Comparison of ENCODE assay signal across 18 cellular contexts in the genomic region with DNA sequence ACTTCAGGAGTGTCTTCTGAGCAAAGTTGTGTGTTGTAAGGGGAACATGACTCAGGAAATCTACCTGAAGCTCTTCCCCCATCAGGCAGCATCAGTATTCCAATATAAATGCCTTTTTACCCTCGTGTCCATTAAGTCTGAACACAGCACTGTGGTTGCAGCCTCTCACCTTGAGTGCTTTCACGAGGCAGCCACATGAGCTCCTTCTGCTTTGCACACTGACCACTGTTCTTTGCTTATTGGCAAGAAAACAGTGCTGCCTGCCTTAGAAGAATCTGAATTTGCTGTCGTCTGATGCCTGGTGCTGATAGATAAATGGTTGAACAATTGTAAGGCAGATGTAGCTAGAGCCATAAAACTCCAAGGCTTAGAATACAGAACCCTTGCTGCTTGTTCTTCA.
DNase-seq lines count a peak whose midpoint lies in the region; ATAC-seq, FAIRE-seq and TF ChIP-seq lines count a peak whose summit lies in the region.
"Had no signal": no experiment of that assay in that cellular context is flagged by ENCODE, and none has a peak within 500 bp of the region (broad histone marks: within the 10 kb centered on the region; RNA-seq: fewer than 3 reads in every experiment).

No MANE protein-coding gene starts in this region.

- TF ChIP-seq RAD21 in K562 (CRISPR knock-in tag; conservative IDR thresholded peaks at IDR 0.05 in 1 of 2, IDR thresholded peaks at IDR 0.05 in 1 of 2): no peak

- H3K4me2 ChIP-seq in K562 (ENCODE audit: insufficient read depth, low read length): no peak overlapping the region
- H3K4me2 ChIP-seq: BLaER1 treated with 17β-estradiol and CSF1 and Interleukin-3, amounts not matched to agents 10 nM and 100 nM had no signal

- 10% methylated on average over 3 of the region's 3 CpGs for WGBS in K562 (ENCODE audit: insufficient coverage, low coverage, missing lambda C conversion rate)
- WGBS in thyroid gland, 2 donors: 44 to 46% methylated on average over 3 of the region's 3 CpGs

- no peaks in the 10 kb centered on the region for H4K20me1 ChIP-seq in K562 (replicated peaks; ENCODE audit: control insufficient read depth, insufficient read depth, low read length)
- H4K20me1 ChIP-seq: BLaER1 treated with 17β-estradiol and CSF1 and Interleukin-3, amounts not matched to agents 10 nM and 100 nM had no signal

- no peaks in the 10 kb centered on the region for H3K27me3 ChIP-seq in K562 (ENCODE audit: control insufficient read depth in 2 of 2, insufficient read depth in 2 of 2, low read length in 2 of 2)
- no peaks in the 10 kb centered on the region for H3K27me3 ChIP-seq in thyroid gland
- H3K27me3 ChIP-seq: BE2C; BLaER1 treated with 17β-estradiol and CSF1 and Interleukin-3, amounts not matched to agents 10 nM and 100 nM had no signal

- FAIRE-seq in K562 (lab: Jason Lieb, UNC): peak; percentile 42
- no peak for FAIRE-seq in urothelium cell line (lab: Jason Lieb, UNC)
- FAIRE-seq: GM12891, H54 had no signal

- DNase-seq in DMS79 (lab: John Stamatoyannopoulos, UW) (peak; percentile 35), K562 (ENCODE audit: extremely low read depth in 1 of 4, low spot score in 3 of 4) (no peak), thyroid gland (peak; percentile 9 to 18), NCI-H1694 (lab: John Stamatoyannopoulos, UW) (no peak), urothelium cell line (ENCODE audit: low spot score) (no peak), NCI-H1092 (lab: John Stamatoyannopoulos, UW) (no peak)
- DNase-seq: AML-193; BE2C; Caco-2; CD8-positive, alpha-beta T cell; DMS153; GF-D8; GOT3; HFFc6 had no signal

- TF ChIP-seq POLR2A in K562 (conservative IDR thresholded peaks at IDR 0.05) (no peak), thyroid gland (IDR thresholded peaks at IDR 0.05) (no peak)

- TF ChIP-seq EP300 in K562 (IDR thresholded peaks at IDR 0.05; ENCODE audit: low read length): no peak

- no peaks in the 10 kb centered on the region for H3K79me2 ChIP-seq in K562 (ENCODE audit: control insufficient read depth, insufficient read depth, low read length)

- peak overlapping the region; percentile 41; the same call in 1 of the 2 replicates for H2AFZ ChIP-seq in K562 (ENCODE audit: low read depth, low read length)

- H3K9me3 ChIP-seq in K562 (replicated peaks; ENCODE audit: control insufficient read depth, insufficient read depth, low read depth, low read length) (no peaks in the 10 kb centered on the region), thyroid gland (no peaks in the 10 kb centered on the region)
- H3K9me3 ChIP-seq: BE2C; BLaER1 treated with 17β-estradiol and CSF1 and Interleukin-3, amounts not matched to agents 10 nM and 100 nM; Caco-2; HAP-1 had no signal

- in situ Hi-C loops in K562 (cut with MboI): no loop called here

- TF ChIP-seq CTCF in K562 (IDR thresholded peaks at IDR 0.05 in 2 of 3, conservative IDR thresholded peaks at IDR 0.05 in 1 of 3; ENCODE audit: insufficient read depth in 2 of 3, low read depth in 1 of 3, low read length in 3 of 3) (no peak), thyroid gland (IDR thresholded peaks at IDR 0.05) (no peak)

- intact Hi-C loops in K562 (cut with micrococcal nuclease): loop anchor here (5.0 kb wide), 1 partner anchor 146 kb away; no protein-coding TSS in a partner anchor
- intact Hi-C loops in thyroid gland (cut with DNase I): no loop called here

- H3K4me1 ChIP-seq in K562 (replicated peaks in 1 of 2; ENCODE audit: control insufficient read depth in 2 of 2, insufficient read depth in 2 of 2, low read length in 2 of 2) (peaks cover 0 to 9% of the 10 kb centered on the region in 2 experiments; a peak in 3 of 5 replicates), thyroid gland (no peaks in the 10 kb centered on the region)
- H3K4me1 ChIP-seq: BE2C; BLaER1 treated with 17β-estradiol and CSF1 and Interleukin-3, amounts not matched to agents 10 nM and 100 nM; Caco-2; HAP-1 had no signal

- H3K9ac ChIP-seq in K562 (ENCODE audit: insufficient read depth in 1 of 2, low read depth in 2 of 2, low read length in 2 of 2): no peak overlapping the region
- H3K9ac ChIP-seq: BLaER1 treated with 17β-estradiol and CSF1 and Interleukin-3, amounts not matched to agents 10 nM and 100 nM had no signal

- POLR2A ChIA-PET in K562 (lab: Yijun Ruan, JAX): interaction anchor here (0.9 to 1.1 kb wide), 4 partner anchors 10 to 138 kb away, joined by 3 to 5 read pairs (median 3); no protein-coding TSS in a partner anchor

- ATAC-seq in K562: 0 out of 3 replicates have a peak, but pooled peaks have one; percentile 14
- ATAC-seq: CD8-positive, alpha-beta T cell had no signal

- no peak overlapping the region for H3K4me3 ChIP-seq in K562
- no peak overlapping the region for H3K4me3 ChIP-seq in thyroid gland (replicated peaks in 1 of 3)
- H3K4me3 ChIP-seq: BLaER1 treated with 17β-estradiol and CSF1 and Interleukin-3, amounts not matched to agents 10 nM and 100 nM; HAP-1 had no signal

- CTCF ChIA-PET in K562 (lab: Yijun Ruan, JAX; ENCODE audit: low intra/inter-chr PET ratio): no interaction called here

- H3K27ac ChIP-seq in K562 (ENCODE audit: extremely low read depth, low read depth, low read length) (no peak overlapping the region), thyroid gland (no peak overlapping the region)
- H3K27ac ChIP-seq: BLaER1 treated with 17β-estradiol and CSF1 and Interleukin-3, amounts not matched to agents 10 nM and 100 nM had no signal

- H3K36me3 ChIP-seq in K562 (ENCODE audit: control insufficient read depth, insufficient read depth, low read length) (no peaks in the 10 kb centered on the region; the same call in 2 of the 3 replicates), thyroid gland (no peaks in the 10 kb centered on the region)
- H3K36me3 ChIP-seq: BE2C; BLaER1 treated with 17β-estradiol and CSF1 and Interleukin-3, amounts not matched to agents 10 nM and 100 nM; HAP-1 had no signal

- no peaks in the 10 kb centered on the region for H3K9me1 ChIP-seq in K562 (ENCODE audit: control insufficient read depth, insufficient read depth, low read length)

- BruUV-seq in K562 (replicated peaks; lab: Mats Ljungman, UMichigan): no TSS peak

TF ChIP-seq in K562, 482 proteins besides CTCF, POLR2A, EP300 and RAD21 (continues in another document):
- TF ChIP-seq, protein P1, sequence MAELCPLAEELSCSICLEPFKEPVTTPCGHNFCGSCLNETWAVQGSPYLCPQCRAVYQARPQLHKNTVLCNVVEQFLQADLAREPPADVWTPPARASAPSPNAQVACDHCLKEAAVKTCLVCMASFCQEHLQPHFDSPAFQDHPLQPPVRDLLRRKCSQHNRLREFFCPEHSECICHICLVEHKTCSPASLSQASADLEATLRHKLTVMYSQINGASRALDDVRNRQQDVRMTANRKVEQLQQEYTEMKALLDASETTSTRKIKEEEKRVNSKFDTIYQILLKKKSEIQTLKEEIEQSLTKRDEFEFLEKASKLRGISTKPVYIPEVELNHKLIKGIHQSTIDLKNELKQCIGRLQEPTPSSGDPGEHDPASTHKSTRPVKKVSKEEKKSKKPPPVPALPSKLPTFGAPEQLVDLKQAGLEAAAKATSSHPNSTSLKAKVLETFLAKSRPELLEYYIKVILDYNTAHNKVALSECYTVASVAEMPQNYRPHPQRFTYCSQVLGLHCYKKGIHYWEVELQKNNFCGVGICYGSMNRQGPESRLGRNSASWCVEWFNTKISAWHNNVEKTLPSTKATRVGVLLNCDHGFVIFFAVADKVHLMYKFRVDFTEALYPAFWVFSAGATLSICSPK (IDR thresholded peaks at IDR 0.05; ENCODE audit: borderline replicate concordance): no peak
- TF ChIP-seq ARNT (IDR thresholded peaks at IDR 0.05) (no peak), L3MBTL2 (IDR thresholded peaks at IDR 0.05) (peak; percentile 74), NFE2 (IDR thresholded peaks at IDR 0.05; ENCODE audit: low read depth) (peak; percentile 29; the same call in 1 of the 2 replicates)

Comparison
In these comparisons a context has a peak if more than half of its experiments do, and no peak if none do; other contexts are left out.
1. DNase-seq: peak in DMS79 (single experiment) and thyroid gland (2 of 2); none in K562 (0 of 4), NCI-H1694 (single experiment), urothelium cell line (single experiment) and NCI-H1092 (single experiment).